Comparison of ENCODE assay signal across 15 cellular contexts in genomic region chr14:95255013-95255412, GRCh38.
DNase-seq lines count a peak whose midpoint lies in the region; ATAC-seq, FAIRE-seq and TF ChIP-seq lines count a peak whose summit lies in the region.
"Had no signal": no experiment of that assay in that cellular context is flagged by ENCODE, and none has a peak within 500 bp of the region (broad histone marks: within the 10 kb centered on the region; RNA-seq: fewer than 3 reads in every experiment).

No MANE protein-coding gene starts in this region.

- no peak overlapping the region for H3K9ac ChIP-seq in keratinocyte (ENCODE audit: control insufficient read depth, extremely low read depth, insufficient read depth, low read length)

- dilution Hi-C loops in keratinocyte (cut with MboI; ENCODE audit: extremely low pct_ligation_motif_present, low sequenced_read_pairs): no loop called here

- TF ChIP-seq POLR2A in erythroblast (IDR thresholded peaks at IDR 0.05; ENCODE audit: low read length): no peak

- H3K4me1 ChIP-seq in keratinocyte (ENCODE audit: control insufficient read depth, extremely low read depth, insufficient read depth, low read length): peaks cover 21% of the 10 kb centered on the region
- H3K4me1 ChIP-seq in foreskin keratinocyte: no peaks in the 10 kb centered on the region
- H3K4me1 ChIP-seq: HAP-1 had no signal

- H3K4me2 ChIP-seq in keratinocyte (ENCODE audit: control insufficient read depth, extremely low read depth, insufficient read depth, low read depth, low read length): peak overlapping the region; percentile 70

- H3K9me1 ChIP-seq in keratinocyte (ENCODE audit: control insufficient read depth, extremely low read depth, insufficient read depth, low read length): no peaks in the 10 kb centered on the region

- DNase-seq in NCI-H2227 (lab: John Stamatoyannopoulos, UW; ENCODE audit: unreplicated experiment) (peak; percentile 18), keratinocyte (ENCODE audit: low read depth, low spot score) (no peak), DMS53 (lab: John Stamatoyannopoulos, UW) (no peak), erythroblast (lab: John Stamatoyannopoulos, UW) (no peak), foreskin keratinocyte (no peak)
- DNase-seq: activated CD4-positive, alpha-beta T cell treated with anti-CD3 and anti-CD28 coated beads, Interleukin-2, amount 10 ng/mL, durations not matched to agents 7 days and 5 days; activated gamma-delta T cell treated with Interleukin-2 at 50 U/mL for 16 hours; CD4-positive, alpha-beta T cell; PC-3; T-helper 1 cell had no signal

- FAIRE-seq in keratinocyte (lab: Jason Lieb, UNC): no peak

- ATAC-seq in GM18498 (IDR thresholded peaks at IDR 0.05; ENCODE audit: unreplicated experiment) (peak; percentile 54), GM21786 (IDR thresholded peaks at IDR 0.05; ENCODE audit: unreplicated experiment) (peak; percentile 49), HG02973 (IDR thresholded peaks at IDR 0.05; ENCODE audit: unreplicated experiment) (no peak), foreskin keratinocyte (no peak)
- ATAC-seq: PC-3 had no signal

- TF ChIP-seq CTCF in keratinocyte (optimal IDR thresholded peaks at IDR 0.05 in 1 of 3, IDR thresholded peaks at IDR 0.05 in 1 of 3, conservative IDR thresholded peaks at IDR 0.05 in 1 of 3; ENCODE audit: extremely low read depth in 1 of 3, insufficient read depth in 2 of 3, low read length in 3 of 3): no peak
- TF ChIP-seq CTCF in foreskin keratinocyte (conservative IDR thresholded peaks at IDR 0.05): no peak

- no peaks in the 10 kb centered on the region for H3K27me3 ChIP-seq in keratinocyte (ENCODE audit: control insufficient read depth, extremely low read depth, insufficient read depth, low read length)
- no peaks in the 10 kb centered on the region for H3K27me3 ChIP-seq in foreskin keratinocyte
- H3K27me3 ChIP-seq: right atrium auricular region had no signal

- H3K36me3 ChIP-seq in keratinocyte (ENCODE audit: control insufficient read depth in 2 of 2, extremely low read depth in 1 of 2, insufficient read depth in 2 of 2, low read length in 2 of 2): no peaks in the 10 kb centered on the region
- H3K36me3 ChIP-seq: HAP-1, right atrium auricular region had no signal

- no peaks in the 10 kb centered on the region for H3K79me2 ChIP-seq in keratinocyte (ENCODE audit: control insufficient read depth, insufficient read depth, low read length)

- no peak overlapping the region for H3K27ac ChIP-seq in keratinocyte (ENCODE audit: control insufficient read depth, insufficient read depth, low read length)
- H3K27ac ChIP-seq in foreskin keratinocyte: no peak overlapping the region
- H3K27ac ChIP-seq: right atrium auricular region had no signal

- H2AFZ ChIP-seq in keratinocyte (ENCODE audit: control insufficient read depth, low read length): peak overlapping the region; percentile 34

- no peak overlapping the region for H3K4me3 ChIP-seq in keratinocyte (ENCODE audit: control insufficient read depth in 2 of 3, extremely low read depth in 1 of 3, insufficient read depth in 2 of 3, low read depth in 1 of 3, low read length in 3 of 3)
- H3K4me3 ChIP-seq: HAP-1, right atrium auricular region had no signal

- no peaks in the 10 kb centered on the region for H4K20me1 ChIP-seq in keratinocyte (ENCODE audit: control insufficient read depth, extremely low read depth, insufficient read depth, low read length)

- H3K9me3 ChIP-seq in keratinocyte (ENCODE audit: control insufficient read depth, low read depth, low read length): no peaks in the 10 kb centered on the region
- H3K9me3 ChIP-seq: HAP-1, right atrium auricular region had no signal

Comparison
In these comparisons a context has a peak if more than half of its experiments do, and no peak if none do; other contexts are left out.
1. ATAC-seq: peak in GM18498 (single experiment) and GM21786 (single experiment); none in HG02973 (single experiment) and foreskin keratinocyte (single experiment).